12 cellular contexts compared by ENCODE assay signal in genomic region chr5:150197476-150197875, GRCh38. TPM values are rescaled to one million over a fixed set of nuclear protein-coding genes. Genes with fewer than 3 reads are reported as not detected.
"Had no signal": no experiment of that assay in that cellular context is flagged by ENCODE, and none has a peak within 500 bp of the region (broad histone marks: within the 10 kb centered on the region; RNA-seq: fewer than 3 reads in every experiment).

No MANE protein-coding gene starts in this region.

- H3K9me3 ChIP-seq: HAP-1 had no signal

- H3K36me3 ChIP-seq: HAP-1 had no signal

- H3K27ac Mint-ChIP-seq: GM23338, H9, HFFc6 had no signal

- DNase-seq: GM23248, GOT3, H7, H9, HCEC 1CT, HFFc6 had no signal

- H2AFZ ChIP-seq: GM23248, GM23338 had no signal

- H3K27ac ChIP-seq: GM23248 had no signal

- H3K4me2 ChIP-seq: GM23338 had no signal

- H3K9ac ChIP-seq: GM23248 had no signal

- H3K4me1 ChIP-seq: HAP-1 had no signal

- H3K4me3 Mint-ChIP-seq: GM23338, H9, HFFc6 had no signal

- H3K4me1 Mint-ChIP-seq: GM23338, H9 had no signal

- ATAC-seq: GM23338, HCT116 had no signal

- FAIRE-seq: H1, H54 had no signal

- H3K4me3 ChIP-seq: GM23248, GM23338, HAP-1 had no signal

- H3K9me3 Mint-ChIP-seq: GM23338, H9, HFFc6 had no signal

RNA-seq across cellular contexts. Expression of gene SLC6A7, which starts 7.6 kb away (rescaled TPM):
- total RNA-seq: GM23248, GM23338, H4, H7, H9, HFFc6 had no signal
- polyA plus RNA-seq: GM23248, GM23338 had no signal

RNA-seq across cellular contexts. Expression of gene CDX1, which starts 30.9 kb away (rescaled TPM):
- total RNA-seq: GM23248, GM23338, H1, H4 had no signal
- polyA plus RNA-seq: GM23248, GM23338, H1 had no signal
